1 cellular context compared by ENCODE assay signal in the genomic region with DNA sequence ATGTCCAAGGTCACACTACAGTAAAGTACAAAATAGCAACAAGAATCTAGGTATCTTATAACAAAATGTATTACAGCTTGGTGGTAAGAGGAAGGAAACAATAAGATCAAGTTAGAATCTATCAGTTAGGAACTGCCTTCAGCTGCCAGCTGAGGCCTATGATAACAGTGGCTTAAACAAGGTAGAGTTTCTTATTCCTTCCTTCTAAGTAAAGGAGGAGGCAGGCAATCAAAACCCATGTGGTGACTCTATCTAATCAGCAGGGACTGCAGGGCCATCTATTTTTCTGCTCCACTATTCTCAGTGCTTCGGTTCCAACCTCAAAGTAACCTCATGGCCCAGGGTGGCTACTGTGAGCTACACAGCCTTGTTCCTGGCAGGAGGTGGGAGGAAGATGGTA.
TF ChIP-seq lines count a peak whose summit lies in the region.

No MANE protein-coding gene starts in this region.

TF ChIP-seq in SK-N-SH treated with all-trans-retinoic acid at 6 μM for 48 hours, 23 proteins besides CTCF, POLR2A, EP300 and RAD21 (continued from another document):
- TF ChIP-seq CREB5 (CRISPR knock-in tag; IDR thresholded peaks at IDR 0.05; ENCODE audit: low read depth) (no peak), CSRNP3 (CRISPR knock-in tag; IDR thresholded peaks at IDR 0.05) (no peak), ZFP30 (CRISPR knock-in tag; IDR thresholded peaks at IDR 0.05) (no peak), SNAI2 (CRISPR knock-in tag; IDR thresholded peaks at IDR 0.05) (no peak), ZNF565 (CRISPR knock-in tag; conservative IDR thresholded peaks at IDR 0.05; ENCODE audit: low read depth) (no peak), GLIS3 (CRISPR knock-in tag; IDR thresholded peaks at IDR 0.05) (no peak), ISL1 (CRISPR knock-in tag; IDR thresholded peaks at IDR 0.05) (no peak)
